In the genomic region with DNA sequence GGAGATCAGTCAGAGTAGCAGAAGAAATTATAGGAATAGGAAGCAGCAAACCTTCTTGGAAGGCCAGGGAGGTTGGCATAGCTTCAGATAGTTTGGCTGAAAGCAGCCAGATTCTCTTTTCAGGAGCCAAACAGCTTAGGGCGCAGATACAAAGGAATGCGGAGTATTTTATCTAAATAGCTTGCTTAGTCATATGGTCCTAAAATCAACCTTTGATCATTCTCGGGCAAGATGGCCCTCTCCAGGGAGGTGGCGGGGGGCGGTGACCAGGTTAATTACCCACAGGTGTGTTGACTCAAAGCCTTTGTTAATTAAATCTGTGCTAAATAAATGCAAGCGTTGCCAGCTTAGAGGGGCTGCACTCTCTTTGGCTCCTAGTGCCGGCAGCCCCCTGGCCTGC, we compare ENCODE assay signal across 21 cellular contexts. TPM values are rescaled to one million over a fixed set of nuclear protein-coding genes. Genes with fewer than 3 reads are reported as not detected.
A peak's percentile ranks its signal among the peaks of the same experiment; 100 is the strongest.
DNase-seq lines count a peak whose midpoint lies in the region; ATAC-seq, FAIRE-seq and TF ChIP-seq lines count a peak whose summit lies in the region.
"Had no signal": no experiment of that assay in that cellular context is flagged by ENCODE, and none has a peak within 500 bp of the region (broad histone marks: within the 10 kb centered on the region; RNA-seq: fewer than 3 reads in every experiment).

No MANE protein-coding gene starts in this region.

- no peak overlapping the region for H2BK20ac ChIP-seq in H9 (ENCODE audit: low read depth, low read length, poor library complexity, severe bottlenecking)

- TF ChIP-seq POLR2A in right lobe of liver (IDR thresholded peaks at IDR 0.05) = no peak

- H2BK120ac ChIP-seq in H9 (ENCODE audit: low read depth, low read length, poor library complexity, severe bottlenecking) = no peak overlapping the region

- WGBS in H9 (ENCODE audit: extremely low coverage, insufficient read length, low lambda C conversion rate) = no CpG with 5 or more reads among the region's 7 CpGs
- WGBS in small intestine, 3 donors = 24 to 47% (median 30%) methylated on average over 7 of the region's 7 CpGs
- 49% methylated on average over 4 of the region's 7 CpGs for WGBS in right lobe of liver (ENCODE audit: insufficient coverage, low coverage, low lambda C conversion rate, missing lambda C conversion rate)

- TF ChIP-seq CTCF in H9 (conservative IDR thresholded peaks at IDR 0.05) (no peak), right lobe of liver (IDR thresholded peaks at IDR 0.05) (no peak)

- no peak overlapping the region for H3K23ac ChIP-seq in H9 (ENCODE audit: insufficient read length, low read depth, low read length)

- peaks cover 3% of the 10 kb centered on the region; the same call in 1 of the 2 replicates for H3K4me1 ChIP-seq in H9 (ENCODE audit: insufficient read depth, low read length)
- peaks cover 2% of the 10 kb centered on the region for H3K4me1 ChIP-seq in NT2/D1 (ENCODE audit: insufficient read depth, insufficient read length)
- peaks cover 4% of the 10 kb centered on the region for H3K4me1 ChIP-seq in iPS-20b (ENCODE audit: insufficient read depth, low read length)
- no peaks in the 10 kb centered on the region for H3K4me1 ChIP-seq in small intestine (ENCODE audit: control insufficient read depth in 2 of 2, insufficient read depth in 1 of 2, low read depth in 1 of 2, low read length in 1 of 2)
- H3K4me1 ChIP-seq in right lobe of liver = no peaks in the 10 kb centered on the region
- H3K4me1 ChIP-seq: BE2C, HAP-1 had no signal

- H3K14ac ChIP-seq in H9 (ENCODE audit: insufficient read depth, low read length) = peak overlapping the region; percentile 56; the same call in 1 of the 2 replicates

- H3K9ac ChIP-seq in H9 (ENCODE audit: extremely low read depth, insufficient read length, low read length) (no peak overlapping the region), NT2/D1 (ENCODE audit: insufficient read length, low read depth) (no peak overlapping the region), iPS-20b (ENCODE audit: low read depth, low read length) (peak overlapping the region; percentile 32)

- H3K9me3 ChIP-seq in H9 (ENCODE audit: control insufficient read depth, low read depth, low read length) (no peaks in the 10 kb centered on the region), NT2/D1 (ENCODE audit: insufficient read depth, low read length) (no peaks in the 10 kb centered on the region), iPS-20b (ENCODE audit: insufficient read depth, low read depth, low read length) (no peaks in the 10 kb centered on the region), small intestine (ENCODE audit: control insufficient read depth, low read depth) (no peaks in the 10 kb centered on the region), right lobe of liver (no peaks in the 10 kb centered on the region)
- H3K9me3 ChIP-seq: BE2C, HAP-1 had no signal

- DNase-seq in H9 = peak; percentile 95
- peak; percentile 16 for DNase-seq in NT2/D1 (ENCODE audit: low read depth, low spot score)
- peak; percentile 5 for DNase-seq in small intestine
- DNase-seq in right lobe of liver = no peak
- no peak for DNase-seq in AG20443 (ENCODE audit: low spot score)
- DNase-seq in cortex of kidney (lab: John Stamatoyannopoulos, UW) = no peak
- DNase-seq: BE2C; CD4-positive, alpha-beta memory T cell; DND-41; KG1; MM.1S; NCI-H1105 treated with DMSO at 0.1 percent for 48 hours; NCI-H187; NCI-H446 treated with DMSO at 0.1 percent for 48 hours; NCI-H748 treated with DMSO at 0.1 percent for 48 hours; Right ventricle myocardium superior had no signal

- no peak overlapping the region for H2BK15ac ChIP-seq in H9 (ENCODE audit: low read depth, low read length)

- H4K91ac ChIP-seq in H9 (ENCODE audit: insufficient read length, low read depth, low read length) = no peak overlapping the region

- peak overlapping the region; percentile 94 for H2BK12ac ChIP-seq in H9 (ENCODE audit: insufficient read length, low read depth, low read length)

- H3K27me3 ChIP-seq in H9 (ENCODE audit: insufficient read depth, low read length) (no peaks in the 10 kb centered on the region), NT2/D1 (ENCODE audit: insufficient read depth, insufficient read length) (no peaks in the 10 kb centered on the region), iPS-20b (ENCODE audit: insufficient read depth, low read length) (no peaks in the 10 kb centered on the region), small intestine (ENCODE audit: control insufficient read depth in 2 of 2, insufficient read depth in 2 of 2, low read length in 2 of 2) (no peaks in the 10 kb centered on the region), right lobe of liver (no peaks in the 10 kb centered on the region)

- H2AK5ac ChIP-seq in H9 (ENCODE audit: insufficient read length, low read length) = no peak overlapping the region

- FAIRE-seq in small intestine (lab: Jason Lieb, UNC) = no peak
- FAIRE-seq: D721Med, HTR-8/SVneo had no signal

- peaks cover 3% of the 10 kb centered on the region; the same call in 1 of the 2 replicates for H3K27me3 Mint-ChIP-seq in H9 (ENCODE audit: low read depth)

- no peak overlapping the region for H3K4ac ChIP-seq in H9 (ENCODE audit: low read depth, low read length)

- H4K5ac ChIP-seq in H9 (ENCODE audit: insufficient read length, low read depth, low read length) = no peak overlapping the region

- no peak overlapping the region for H2AFZ ChIP-seq in H9 (ENCODE audit: low read length)

- intact Hi-C loops in right lobe of liver (cut with DNase I) = no loop called here

- no peak overlapping the region for H3K4me3 ChIP-seq in NT2/D1 (ENCODE audit: insufficient read length, low read depth)
- H3K4me3 ChIP-seq in iPS-20b (ENCODE audit: low read length) = peak overlapping the region; percentile 35; the same call in 1 of the 2 replicates
- H3K4me3 ChIP-seq in small intestine (ENCODE audit: low read depth in 1 of 2, low read length in 2 of 2) = no peak overlapping the region
- no peak overlapping the region for H3K4me3 ChIP-seq in right lobe of liver
- H3K4me3 ChIP-seq: HAP-1 had no signal

- peak overlapping the region; percentile 89 for H3K18ac ChIP-seq in H9 (ENCODE audit: insufficient read length, low read depth, low read length)

- H3K4me1 Mint-ChIP-seq in H9 = peaks cover 0 to 46% of the 10 kb centered on the region in 2 experiments; a peak in 2 of 4 replicates
- H3K4me1 Mint-ChIP-seq: CD4-positive, alpha-beta memory T cell had no signal

- no peak overlapping the region for H4K8ac ChIP-seq in H9 (replicated peaks; ENCODE audit: insufficient read length, low read depth, low read length)

- H3K9me3 Mint-ChIP-seq in H9 = peaks cover 7 to 93% of the 10 kb centered on the region in 2 experiments; a peak in 4 of 5 replicates

- no peak overlapping the region for H3K56ac ChIP-seq in H9 (ENCODE audit: insufficient read length, low read depth, low read length)

- no peaks in the 10 kb centered on the region for H3K79me2 ChIP-seq in H9 (ENCODE audit: insufficient read depth, low read length)

- no peak overlapping the region for H3T11ph ChIP-seq in H9 (ENCODE audit: low read length)

- ATAC-seq in right lobe of liver = no peak
- no peak for ATAC-seq in HG03045 (IDR thresholded peaks at IDR 0.05; ENCODE audit: unreplicated experiment)

- no peaks in the 10 kb centered on the region for H4K20me1 ChIP-seq in H9 (ENCODE audit: control insufficient read depth, insufficient read depth, insufficient read length)

- peak overlapping the region in 1 of 2 experiments; percentile 73; a peak in 3 of 5 replicates for H3K4me3 Mint-ChIP-seq in H9
- H3K4me3 Mint-ChIP-seq: CD4-positive, alpha-beta memory T cell had no signal

- no peaks in the 10 kb centered on the region for H3K79me1 ChIP-seq in H9 (ENCODE audit: insufficient read depth, low read depth, low read length, poor library complexity, severe bottlenecking)

- peak overlapping the region; percentile 31 for H3K4me2 ChIP-seq in H9 (ENCODE audit: insufficient read depth, insufficient read length, low read length)

- H3K23me2 ChIP-seq in H9 (ENCODE audit: insufficient read length, low read depth, low read length, poor library complexity, severe bottlenecking) = no peaks in the 10 kb centered on the region

- H3K27ac ChIP-seq in H9 (ENCODE audit: insufficient read length, low read depth, low read length) (peak overlapping the region; percentile 99), iPS-20b (ENCODE audit: low read length) (peak overlapping the region; percentile 56), small intestine (ENCODE audit: low read depth in 1 of 2, low read length in 1 of 2) (no peak overlapping the region), right lobe of liver (no peak overlapping the region)

- H3K36me3 Mint-ChIP-seq in H9 (ENCODE audit: insufficient read depth in 1 of 3, low read depth in 3 of 3) = peaks cover 2 to 10% (median 6%) of the 10 kb centered on the region in 3 experiments; a peak in 3 of 7 replicates
- H3K36me3 Mint-ChIP-seq: CD4-positive, alpha-beta memory T cell had no signal

- H3K36me3 ChIP-seq in NT2/D1 (ENCODE audit: insufficient read depth, insufficient read length, low read length) (no peaks in the 10 kb centered on the region), iPS-20b (ENCODE audit: insufficient read depth, low read depth, low read length) (no peaks in the 10 kb centered on the region), small intestine (ENCODE audit: control insufficient read depth in 2 of 2, insufficient read depth in 2 of 2, low read length in 2 of 2) (no peaks in the 10 kb centered on the region), right lobe of liver (no peaks in the 10 kb centered on the region)
- H3K36me3 ChIP-seq: BE2C, HAP-1 had no signal

- H3K27ac Mint-ChIP-seq in H9 = peak overlapping the region in 2 of 3 experiments; percentile 94 to 96; a peak in 5 of 7 replicates
- H3K27ac Mint-ChIP-seq: CD4-positive, alpha-beta memory T cell had no signal

- peak overlapping the region; percentile 83 for H2BK5ac ChIP-seq in H9 (ENCODE audit: insufficient read length, low read length)

RNA-seq across cellular contexts. Expression of a gene that starts 12.5 kb away (rescaled TPM):
- total RNA-seq in H9 (2021) (1.4 and 2.0 TPM in 2 replicates), right lobe of liver (under 1 TPM in 3 of 6 experiments, not detected in 3; 0.22 to 0.93 (median 0.58) TPM)
- polyA plus RNA-seq in small intestine = under 1 TPM in 1 of 3 donors, not detected in 2; 0.16 TPM
- total RNA-seq: CD4-positive, alpha-beta memory T cell; Right ventricle myocardium superior had no signal
- polyA plus RNA-seq: CD4-positive, alpha-beta memory T cell had no signal

RNA-seq across cellular contexts. Expression of a gene that starts 19.4 kb away (rescaled TPM):
- not detected in 2 replicates for total RNA-seq in H9 (2021)
- under 1 TPM in 1 of 3 donors, not detected in 2; 0.22 TPM for polyA plus RNA-seq in small intestine
- total RNA-seq in right lobe of liver = under 1 TPM in 5 of 6 experiments, not detected in 1; 0.22 to 0.73 (median 0.61) TPM
- polyA plus RNA-seq: CD4-positive, alpha-beta memory T cell had no signal

RNA-seq across cellular contexts. Expression of a gene that starts 43.2 kb away (rescaled TPM):
- total RNA-seq in H9 (2021) (not detected in 2 replicates), right lobe of liver (not detected)
- polyA plus RNA-seq in small intestine = under 1 TPM in 1 of 3 donors, not detected in 2; 0.07 TPM
- total RNA-seq: Right ventricle myocardium superior had no signal

RNA-seq across cellular contexts. Expression of a gene that starts 53.9 kb away (rescaled TPM):
- total RNA-seq in H9 (2021) (1.1 TPM in 2 replicates), right lobe of liver (not detected)
- under 1 TPM in 2 of 3 donors, not detected in 1; 0.04 to 0.27 TPM for polyA plus RNA-seq in small intestine
- total RNA-seq: CD4-positive, alpha-beta memory T cell; Right ventricle myocardium superior had no signal
- polyA plus RNA-seq: CD4-positive, alpha-beta memory T cell had no signal

Comparison
In these comparisons a context has a peak if more than half of its experiments do, and no peak if none do; other contexts are left out.
1. DNase-seq: peak in H9 (single experiment), NT2/D1 (single experiment) and small intestine (single experiment); none in right lobe of liver (0 of 3), AG20443 (single experiment) and cortex of kidney (single experiment).
2. H3K27ac ChIP-seq: peak in H9 (single experiment) and iPS-20b (single experiment); none in small intestine (0 of 2) and right lobe of liver (0 of 3).